28 cellular contexts compared by ENCODE assay signal in the genomic region with DNA sequence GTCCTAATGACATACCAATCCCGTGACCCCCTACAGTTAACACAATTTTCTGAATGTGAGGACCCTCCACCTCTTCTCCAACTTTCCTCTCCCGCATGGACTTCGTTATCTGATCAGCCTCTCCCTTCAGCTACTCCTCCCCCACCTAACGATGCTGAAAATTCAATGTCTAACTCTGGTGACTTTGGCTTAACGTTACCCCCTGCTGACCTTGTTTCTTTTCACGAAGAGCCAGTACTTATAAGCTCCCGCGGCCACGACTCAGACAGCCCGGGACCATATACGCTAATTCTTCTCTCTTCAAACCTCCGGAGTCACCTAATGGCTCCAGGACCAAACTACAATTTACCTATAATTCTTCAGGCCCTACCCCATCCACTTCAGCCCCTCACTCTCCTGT.
"Had no signal": no experiment of that assay in that cellular context is flagged by ENCODE, and none has a peak within 500 bp of the region (broad histone marks: within the 10 kb centered on the region; RNA-seq: fewer than 3 reads in every experiment).

No MANE protein-coding gene starts in this region.

- FAIRE-seq: islet of Langerhans, small intestine had no signal

- ATAC-seq: natural killer cell; right cardiac atrium; stimulated activated effector memory CD8-positive, alpha-beta T cell treated with anti-CD3 and anti-CD28 coated beads, Interleukin-12 subunit alpha, Interleukin-12 subunit beta, amount 100 ng/mL, for 72 hours had no signal

- H3K4me1 ChIP-seq: uterus had no signal

- DNase-seq: hippocampal formation; immature natural killer cell; left ventricle myocardium inferior; mesendoderm; naive B cell; natural killer cell; nephron progenitor cell; ovary; retina; right cardiac atrium; sigmoid colon; small intestine; spleen; stimulated activated CD4-positive, alpha-beta T cell treated with anti-CD3 and anti-CD28 coated beads, Interleukin-4, amount 100 ng/mL, for 24 hours; stimulated activated naive CD4-positive, alpha-beta T cell; tibial artery; uterus had no signal

- H2AFZ ChIP-seq: neural progenitor cell had no signal

- H3K27me3 Mint-ChIP-seq: naive B cell; stimulated activated naive CD8-positive, alpha-beta T cell treated with anti-CD3 and anti-CD28 coated beads, Interleukin-15, Interleukin-2, amounts not matched to agents 100 ng/mL and 50 ng/mL, for 24 hours; type B pancreatic cell had no signal

- H3K27me3 ChIP-seq: neural progenitor cell, neutrophil, ovary, sigmoid colon, spleen, suprapubic skin, tibial artery, uterus had no signal

- H3K4me3 ChIP-seq: left ventricle myocardium inferior, lung, neural progenitor cell, ovary, prostate gland, sigmoid colon, spleen, suprapubic skin, thoracic aorta, tibial artery, uterus had no signal

- H3K4me2 ChIP-seq: neural progenitor cell had no signal

- H3K36me3 ChIP-seq: neural progenitor cell, neutrophil, ovary, prostate gland, sigmoid colon, suprapubic skin, thoracic aorta, tibial artery, uterus had no signal

- H3K27ac Mint-ChIP-seq: immature natural killer cell; mesothelial cell of epicardium; natural killer cell; neural progenitor cell; stimulated activated effector memory CD8-positive, alpha-beta T cell treated with anti-CD3 and anti-CD28 coated beads, Interleukin-12 subunit alpha, Interleukin-12 subunit beta, amount 100 ng/mL, for 72 hours; stimulated activated naive CD8-positive, alpha-beta T cell treated with anti-CD3 and anti-CD28 coated beads, Interleukin-15, Interleukin-2, amounts not matched to agents 100 ng/mL and 50 ng/mL, for 24 hours; type B pancreatic cell had no signal

- H3K9ac ChIP-seq: neural progenitor cell had no signal

- H3K36me3 Mint-ChIP-seq: stimulated activated effector memory CD8-positive, alpha-beta T cell treated with anti-CD3 and anti-CD28 coated beads, Interleukin-12 subunit alpha, Interleukin-12 subunit beta, amount 100 ng/mL, for 72 hours had no signal

- H3K4me3 Mint-ChIP-seq: immature natural killer cell; mesothelial cell of epicardium; natural killer cell; nephron progenitor cell; neural progenitor cell; stimulated activated effector memory CD8-positive, alpha-beta T cell treated with anti-CD3 and anti-CD28 coated beads, Interleukin-12 subunit alpha, Interleukin-12 subunit beta, amount 100 ng/mL, for 72 hours; stimulated activated naive CD8-positive, alpha-beta T cell treated with anti-CD3 and anti-CD28 coated beads, Interleukin-15, Interleukin-2, amounts not matched to agents 100 ng/mL and 50 ng/mL, for 24 hours; type B pancreatic cell had no signal

- H3K27ac ChIP-seq: left ventricle myocardium inferior, neural progenitor cell, neutrophil, ovary, prostate gland, sigmoid colon, spleen, suprapubic skin, thoracic aorta, tibial artery, uterus had no signal

- H3K9me3 ChIP-seq: neutrophil, ovary, prostate gland, sigmoid colon, suprapubic skin, thoracic aorta, uterus had no signal

- H3K4me1 Mint-ChIP-seq: nephron progenitor cell had no signal
